16 cellular contexts compared by ENCODE assay signal in genomic region chr2:236022128-236022527, GRCh38.
DNase-seq lines count a peak whose midpoint lies in the region; ATAC-seq and TF ChIP-seq lines count a peak whose summit lies in the region.
"Had no signal": no experiment of that assay in that cellular context is flagged by ENCODE, and none has a peak within 500 bp of the region (broad histone marks: within the 10 kb centered on the region; RNA-seq: fewer than 3 reads in every experiment).

No MANE protein-coding gene starts in this region.

- H3K4me3 ChIP-seq in right atrium auricular region (no peak overlapping the region), right cardiac atrium (ENCODE audit: low read length) (no peak overlapping the region), A673 (ENCODE audit: low read depth, low read length, poor library complexity, severe bottlenecking) (no peak overlapping the region)
- H3K4me3 ChIP-seq: BLaER1 treated with 17β-estradiol and CSF1 and Interleukin-3, amounts not matched to agents 10 nM and 100 nM had no signal

- H3K36me3 ChIP-seq in right atrium auricular region (no peaks in the 10 kb centered on the region), A673 (ENCODE audit: insufficient read depth, low read length, poor library complexity, severe bottlenecking) (no peaks in the 10 kb centered on the region)

- H3K27me3 ChIP-seq in right atrium auricular region (no peaks in the 10 kb centered on the region), right cardiac atrium (ENCODE audit: control insufficient read depth, insufficient read depth) (no peaks in the 10 kb centered on the region), A673 (replicated peaks; ENCODE audit: insufficient read depth, low read depth, low read length, poor library complexity) (no peaks in the 10 kb centered on the region)
- H3K27me3 ChIP-seq: BLaER1 treated with 17β-estradiol and CSF1 and Interleukin-3, amounts not matched to agents 10 nM and 100 nM had no signal

- TF ChIP-seq CTCF in right atrium auricular region (IDR thresholded peaks at IDR 0.05) (no peak), A673 (conservative IDR thresholded peaks at IDR 0.05; ENCODE audit: low read depth, low read length) (no peak)

- peak; percentile 31 to 53 for ATAC-seq in left cardiac atrium
- peak; percentile 17 to 50 for ATAC-seq in right cardiac atrium
- ATAC-seq: CD8-positive, alpha-beta T cell had no signal

- H3K27ac ChIP-seq in right atrium auricular region, result peak overlapping the region; percentile 55 to 63
- H3K27ac ChIP-seq in right cardiac atrium (ENCODE audit: low read length), result no peak overlapping the region
- H3K27ac ChIP-seq in A673 (ENCODE audit: low read depth, low read length, poor library complexity, severe bottlenecking), result no peak overlapping the region
- H3K27ac ChIP-seq: BLaER1 treated with 17β-estradiol and CSF1 and Interleukin-3, amounts not matched to agents 10 nM and 100 nM; C4-2B had no signal

- DNase-seq in left cardiac atrium (no peak), cardiac septum (ENCODE audit: low spot score) (no peak), right atrium auricular region (ENCODE audit: low spot score) (no peak), right cardiac atrium (no peak), A673 (ENCODE audit: low spot score) (no peak)
- no peak for DNase-seq in activated naive CD4-positive, alpha-beta T cell (lab: John Stamatoyannopoulos, UW)
- DNase-seq: 8988T; AML-193; Caco-2; Calu3; CD4-positive, alpha-beta T cell; CD8-positive, alpha-beta T cell; DMS79 treated with DMSO at 0.1 percent for 48 hours; GF-D8 had no signal

- POLR2A ChIA-PET in A673 (lab: Charles Lee; ENCODE audit: low non-redundant PET), result no interaction called here

- WGBS in right cardiac atrium, result 64% methylated on average over 5 of the region's 5 CpGs

- CTCF ChIA-PET in A673 (lab: Charles Lee), result no interaction called here

- intact Hi-C loops in left cardiac atrium (cut with DNase I), result no loop called here
- intact Hi-C loops in cardiac septum (cut with DNase I), result no loop called here
- intact Hi-C loops in right cardiac atrium (cut with DNase I), result no loop called here
- intact Hi-C loops in A673 (cut with micrococcal nuclease; ENCODE audit: unreplicated experiment), result no loop called here

- H3K4me1 ChIP-seq in right atrium auricular region, result peaks cover 0 to 4% of the 10 kb centered on the region in 2 donors
- H3K4me1 ChIP-seq in right cardiac atrium (ENCODE audit: control insufficient read depth, insufficient read depth, low read length), result peaks cover 2% of the 10 kb centered on the region
- H3K4me1 ChIP-seq in A673 (ENCODE audit: insufficient read depth, low read length, poor library complexity, severe bottlenecking), result no peaks in the 10 kb centered on the region
- H3K4me1 ChIP-seq: Caco-2 had no signal

- no TSS peak for BruUV-seq in A673 (replicated peaks; lab: Mats Ljungman, UMichigan)

- no peaks in the 10 kb centered on the region for H3K9me3 ChIP-seq in right atrium auricular region
- no peaks in the 10 kb centered on the region for H3K9me3 ChIP-seq in right cardiac atrium (ENCODE audit: control insufficient read depth, low read length)
- no peaks in the 10 kb centered on the region for H3K9me3 ChIP-seq in A673 (ENCODE audit: low read depth, low read length, poor library complexity, severe bottlenecking)
- H3K9me3 ChIP-seq: BLaER1 treated with 17β-estradiol and CSF1 and Interleukin-3, amounts not matched to agents 10 nM and 100 nM; Caco-2 had no signal

Comparison
In these comparisons a context has a peak if more than half of its experiments do, and no peak if none do; other contexts are left out.
1. H3K27ac ChIP-seq: peak in right atrium auricular region (2 of 2); none in right cardiac atrium (single experiment) and A673 (single experiment).